ENCODE assay signal across 19 cellular contexts in genomic region chr4:47466061-47466785, GRCh38.
"Had no signal": no experiment of that assay in that cellular context is flagged by ENCODE, and none has a peak within 500 bp of the region (broad histone marks: within the 10 kb centered on the region; RNA-seq: fewer than 3 reads in every experiment).

No MANE protein-coding gene starts in this region.

- H3K27ac ChIP-seq: body of pancreas, esophagus squamous epithelium, lower lobe of right lung, prostate gland, skin epidermis, testis, upper lobe of left lung had no signal

- H3K9me3 ChIP-seq: body of pancreas, esophagus squamous epithelium, lower lobe of right lung, prostate gland, testis, upper lobe of left lung had no signal

- H3K4me3 ChIP-seq: body of pancreas, esophagus squamous epithelium, lower lobe of right lung, prostate gland, skin epidermis, testis, upper lobe of left lung had no signal

- H3K27me3 ChIP-seq: body of pancreas, esophagus squamous epithelium, testis, upper lobe of left lung had no signal

- H3K36me3 ChIP-seq: esophagus squamous epithelium, lower lobe of right lung, prostate gland, upper lobe of left lung had no signal

- DNase-seq: activated CD4-positive, alpha-beta T cell treated with anti-CD3 and anti-CD28 coated beads for 48 hours; activated CD4-positive, CD25-positive, alpha-beta regulatory T cell; activated CD8-positive, alpha-beta T cell treated with anti-CD3 and anti-CD28 coated beads for 36 hours; activated naive CD4-positive, alpha-beta T cell treated with anti-CD3 and anti-CD28 coated beads for 36 hours; activated T-cell treated with anti-CD3 and anti-CD28 coated beads, Interleukin-2, amount 50 U/mL, for 1 hour; body of pancreas; dermis blood vessel endothelial cell; effector memory CD4-positive, alpha-beta T cell; esophagus squamous epithelium; left colon; lower lobe of right lung; midbrain; right cardiac atrium; stimulated activated CD4-positive, alpha-beta T cell treated with anti-CD3 and anti-CD28 coated beads, Interleukin-15, amount 100 ng/mL, for 24 hours; stimulated activated CD4-positive, alpha-beta T cell treated with anti-CD3 and anti-CD28 coated beads, Interleukin-2, amount 100 ng/mL, for 48 hours; testis; upper lobe of left lung had no signal

- H3K4me1 ChIP-seq: prostate gland had no signal
